In the genomic region with DNA sequence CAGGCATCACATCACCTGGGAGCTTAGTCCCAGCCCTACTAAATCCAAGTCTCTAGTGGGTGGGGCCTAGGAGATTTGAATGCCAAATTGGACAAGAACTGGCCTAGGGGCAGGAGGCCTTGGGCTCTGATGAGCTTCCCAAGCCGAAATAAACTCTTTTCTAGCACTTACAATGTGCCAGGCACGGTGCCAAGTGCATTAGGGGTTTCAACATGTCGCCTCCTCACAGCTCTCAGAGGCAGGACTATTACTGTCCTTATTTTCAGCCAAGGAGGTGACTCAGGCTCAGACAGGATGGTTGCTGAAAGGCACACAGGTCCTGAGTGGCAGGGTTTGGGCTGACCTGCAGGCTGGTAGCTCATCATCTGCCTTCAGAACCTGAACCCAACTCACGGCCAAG, we compare ENCODE assay signal across 10 cellular contexts. TPM values are rescaled to one million over a fixed set of nuclear protein-coding genes. Genes with fewer than 3 reads are reported as not detected.
DNase-seq lines count a peak whose midpoint lies in the region; TF ChIP-seq lines count a peak whose summit lies in the region.
"Had no signal": no experiment of that assay in that cellular context is flagged by ENCODE, and none has a peak within 500 bp of the region (broad histone marks: within the 10 kb centered on the region; RNA-seq: fewer than 3 reads in every experiment).

No MANE protein-coding gene starts in this region.

- peaks cover 0 to 5% (median under 1%) of the 10 kb centered on the region in 4 donors for H3K9me3 ChIP-seq in stomach

- intact Hi-C loops in stomach (cut with DNase I; ENCODE audit: low total_unique reads), result no loop called here

- H3K4me1 ChIP-seq in stomach, result peaks cover 15 to 54% (median 39%) of the 10 kb centered on the region in 4 donors

- H3K27ac ChIP-seq in stomach, result peak overlapping the region in 2 of 5 donors; percentile 29 to 89

- POLR2A ChIA-PET in GM10248 (lab: Yijun Ruan, JAX), result no interaction called here

- no peaks in the 10 kb centered on the region for H3K36me3 ChIP-seq in stomach

- CTCF ChIA-PET in GM10248 (lab: Yijun Ruan, JAX), result no interaction called here

- H3K27me3 ChIP-seq in stomach, result no peaks in the 10 kb centered on the region

- TF ChIP-seq CTCF in stomach (IDR thresholded peaks at IDR 0.05), result no peak
- TF ChIP-seq CTCF in GM10248 (IDR thresholded peaks at IDR 0.05; ENCODE audit: control extremely low read depth, extremely low read depth, low read depth, missing control alignments), result no peak

- 62 to 83% (median 78%) methylated on average over 4 of the region's 4 CpGs for WGBS in stomach, 5 donors

- TF ChIP-seq EP300 in stomach (IDR thresholded peaks at IDR 0.05), result no peak

- H3K4me3 ChIP-seq in stomach, result no peak overlapping the region

- TF ChIP-seq POLR2A in stomach (IDR thresholded peaks at IDR 0.05), result no peak

- peak; percentile 87 for DNase-seq in M059J (ENCODE audit: low read depth)
- peak; percentile 46 for DNase-seq in amniotic epithelial cell (ENCODE audit: low read depth)
- DNase-seq in glomerular visceral epithelial cell (ENCODE audit: extremely low spot score), result peak; percentile 23
- DNase-seq in stomach, result peak; percentile 35
- DNase-seq in NCI-H1694 treated with DMSO at 0.1 percent for 48 hours (lab: John Stamatoyannopoulos, UW), result no peak
- no peak for DNase-seq in mucosa of gallbladder (ENCODE audit: low spot score)
- DNase-seq in GM10248 (ENCODE audit: extremely low spot score), result no peak
- DNase-seq: activated CD4-positive, alpha-beta T cell treated with anti-CD3 and anti-CD28 coated beads, Interleukin-2, amount 10 ng/mL, durations not matched to agents 7 days and 5 days; Calu3; NCI-H510A had no signal

RNA-seq across cellular contexts. Expression of a gene that starts 9.2 kb away (rescaled TPM):
- not detected in 2 replicates for total RNA-seq in M059J (2014; rRNA removed; shearing (Covaris generic))
- total RNA-seq in stomach (not detected), mucosa of gallbladder (27.8 TPM)
- 10 to 100 TPM in 1 of 3 donors, 1 to 10 TPM in 2; 1.7 to 17.3 (median 5.5) TPM for polyA plus RNA-seq in stomach
- total RNA-seq: activated CD4-positive, alpha-beta T cell treated with anti-CD3 and anti-CD28 coated beads, Interleukin-2, amount 10 ng/mL, durations not matched to agents 7 days and 5 days; Calu3 had no signal

RNA-seq across cellular contexts. Expression of a gene that starts 26.4 kb away (rescaled TPM):
- not detected in 2 replicates for total RNA-seq in M059J (2014; rRNA removed; shearing (Covaris generic))
- total RNA-seq in stomach (not detected), mucosa of gallbladder (0.92 TPM)
- under 1 TPM in 1 of 3 donors, not detected in 2; 0.48 TPM for polyA plus RNA-seq in stomach
- total RNA-seq: activated CD4-positive, alpha-beta T cell treated with anti-CD3 and anti-CD28 coated beads, Interleukin-2, amount 10 ng/mL, durations not matched to agents 7 days and 5 days; Calu3 had no signal

Comparison
In these comparisons a context has a peak if more than half of its experiments do, and no peak if none do; other contexts are left out.
1. DNase-seq: peak in M059J (single experiment), amniotic epithelial cell (single experiment), glomerular visceral epithelial cell (single experiment) and stomach (single experiment); none in NCI-H1694 treated with DMSO at 0.1 percent for 48 hours (single experiment), mucosa of gallbladder (single experiment) and GM10248 (single experiment).
2. RNA of a gene that starts 9.2 kb away (total RNA-seq): 27.8 TPM in mucosa of gallbladder (single experiment); not detected in M059J and not detected in stomach; every median in the first group is over 10 times any median in the second.